ENCODE assay signal across 20 cellular contexts in the genomic region with DNA sequence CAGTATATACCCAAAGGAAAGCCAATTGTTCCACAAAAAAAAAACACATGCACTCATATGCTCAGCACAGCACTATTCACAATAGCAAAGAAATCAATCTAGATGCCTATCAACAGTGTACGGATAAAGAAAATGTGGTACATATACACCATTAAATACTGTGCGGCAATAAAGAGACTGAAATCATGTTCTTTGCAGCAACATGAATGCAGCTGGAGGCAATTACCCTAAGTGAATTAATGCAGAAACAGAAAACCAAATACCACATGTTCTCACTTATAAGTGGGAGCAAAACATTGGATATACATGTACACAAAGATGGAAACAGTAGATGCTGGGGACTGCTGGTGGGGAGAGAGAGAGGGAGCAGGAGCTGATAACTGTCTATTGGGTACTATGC.
DNase-seq lines count a peak whose midpoint lies in the region; ATAC-seq, FAIRE-seq and TF ChIP-seq lines count a peak whose summit lies in the region.
"Had no signal": no experiment of that assay in that cellular context is flagged by ENCODE, and none has a peak within 500 bp of the region (broad histone marks: within the 10 kb centered on the region; RNA-seq: fewer than 3 reads in every experiment).

No MANE protein-coding gene starts in this region.

- no peak for TF ChIP-seq CTCF in pancreas (IDR thresholded peaks at IDR 0.05)

- no peak overlapping the region for H3K4me3 ChIP-seq in pancreas
- H3K4me3 ChIP-seq: A549; BLaER1 treated with 17β-estradiol and CSF1 and Interleukin-3, amounts not matched to agents 10 nM and 100 nM had no signal

- H3K27ac ChIP-seq in pancreas = no peak overlapping the region
- H3K27ac ChIP-seq: 22Rv1; A549; BLaER1 treated with 17β-estradiol and CSF1 and Interleukin-3, amounts not matched to agents 10 nM and 100 nM; C4-2B had no signal

- FAIRE-seq in pancreas (lab: Jason Lieb, UNC) = no peak
- FAIRE-seq: A549, D721Med, G401.6, GM12891, GM19239 had no signal

- ATAC-seq in SK-N-SH treated with all-trans-retinoic acid at 6 μM for 48 hours = peak; percentile 20; the same call in 1 of the 3 replicates
- no peak for ATAC-seq in pancreas
- no peak for ATAC-seq in HG03196 (IDR thresholded peaks at IDR 0.05; ENCODE audit: unreplicated experiment)
- ATAC-seq: A549; CD8-positive, alpha-beta T cell had no signal

- no peaks in the 10 kb centered on the region for H3K9me3 ChIP-seq in pancreas
- H3K9me3 ChIP-seq: A549; BLaER1 treated with 17β-estradiol and CSF1 and Interleukin-3, amounts not matched to agents 10 nM and 100 nM; Caco-2 had no signal

- DNase-seq in SK-N-DZ (ENCODE audit: low spot score) (peak; percentile 8), fibroblast of gingiva (ENCODE audit: low read depth) (peak; percentile 24), pancreas (no peak)
- DNase-seq: AML-193; Caco-2; Calu3; CD4-positive, alpha-beta T cell; CD8-positive, alpha-beta T cell; DMS79 treated with DMSO at 0.1 percent for 48 hours; GF-D8 had no signal

- H3K27me3 ChIP-seq in pancreas = no peaks in the 10 kb centered on the region
- H3K27me3 ChIP-seq: BLaER1 treated with 17β-estradiol and CSF1 and Interleukin-3, amounts not matched to agents 10 nM and 100 nM had no signal

- no peaks in the 10 kb centered on the region for H3K36me3 ChIP-seq in pancreas
- H3K36me3 ChIP-seq: BLaER1 treated with 17β-estradiol and CSF1 and Interleukin-3, amounts not matched to agents 10 nM and 100 nM had no signal

- no peaks in the 10 kb centered on the region for H3K4me1 ChIP-seq in pancreas
- H3K4me1 ChIP-seq: A549; BLaER1 treated with 17β-estradiol and CSF1 and Interleukin-3, amounts not matched to agents 10 nM and 100 nM; Caco-2 had no signal

- 95 to 98% methylated on average over 2 of the region's 2 CpGs for WGBS in pancreas, 2 donors

- intact Hi-C loops in pancreas (cut with DNase I) = no loop called here

TF ChIP-seq in SK-N-SH treated with all-trans-retinoic acid at 6 μM for 48 hours, 23 proteins besides CTCF, POLR2A, EP300 and RAD21:
- TF ChIP-seq ISL1 (CRISPR knock-in tag; IDR thresholded peaks at IDR 0.05) (no peak), SNAI2 (CRISPR knock-in tag; IDR thresholded peaks at IDR 0.05) (no peak), TCF4 (CRISPR knock-in tag; IDR thresholded peaks at IDR 0.05; ENCODE audit: borderline replicate concordance) (peak; percentile 91), ZNF8 (CRISPR knock-in tag; IDR thresholded peaks at IDR 0.05) (peak; percentile 57)

Comparison
In these comparisons a context has a peak if more than half of its experiments do, and no peak if none do; other contexts are left out.
1. DNase-seq: peak in SK-N-DZ (single experiment) and fibroblast of gingiva (single experiment); none in pancreas (0 of 6).